ENCODE assay signal across 1 cellular context in the genomic region with DNA sequence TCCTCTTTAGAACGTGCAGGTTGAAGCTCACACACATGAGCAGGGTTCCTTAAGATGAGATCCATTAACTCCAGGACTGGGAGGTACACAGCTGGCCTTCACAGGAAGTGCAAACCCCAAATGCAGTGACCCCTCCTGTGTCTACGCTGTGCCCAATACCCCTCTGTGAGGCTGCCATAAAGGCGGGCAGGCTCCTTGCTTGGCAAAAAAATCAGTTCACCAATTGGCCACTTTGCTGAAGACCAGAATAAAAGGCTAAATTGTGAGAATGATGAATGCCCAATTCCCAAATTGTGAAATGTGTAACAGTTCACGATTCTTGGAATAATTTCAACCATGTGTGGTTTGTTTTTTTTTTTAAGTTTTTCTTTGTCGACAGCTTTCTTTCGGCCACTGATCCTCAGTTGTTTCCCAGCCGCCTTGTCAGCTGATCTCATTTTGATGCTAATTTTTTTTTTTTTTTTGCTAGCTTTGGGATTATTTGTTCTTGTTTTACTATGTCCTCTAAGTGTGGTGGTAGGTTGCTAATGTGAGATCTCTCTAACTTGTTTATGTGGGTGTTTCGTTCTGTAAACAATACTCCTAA.
TF ChIP-seq lines count a peak whose summit lies in the region.

No MANE protein-coding gene starts in this region.

TF ChIP-seq in GM23338, 12 proteins besides CTCF, POLR2A, EP300 and RAD21 (continued from another document):
- no peak for TF ChIP-seq ZNF331 (CRISPR knock-in tag; IDR thresholded peaks at IDR 0.05; ENCODE audit: low read depth)
- TF ChIP-seq, protein P1, sequence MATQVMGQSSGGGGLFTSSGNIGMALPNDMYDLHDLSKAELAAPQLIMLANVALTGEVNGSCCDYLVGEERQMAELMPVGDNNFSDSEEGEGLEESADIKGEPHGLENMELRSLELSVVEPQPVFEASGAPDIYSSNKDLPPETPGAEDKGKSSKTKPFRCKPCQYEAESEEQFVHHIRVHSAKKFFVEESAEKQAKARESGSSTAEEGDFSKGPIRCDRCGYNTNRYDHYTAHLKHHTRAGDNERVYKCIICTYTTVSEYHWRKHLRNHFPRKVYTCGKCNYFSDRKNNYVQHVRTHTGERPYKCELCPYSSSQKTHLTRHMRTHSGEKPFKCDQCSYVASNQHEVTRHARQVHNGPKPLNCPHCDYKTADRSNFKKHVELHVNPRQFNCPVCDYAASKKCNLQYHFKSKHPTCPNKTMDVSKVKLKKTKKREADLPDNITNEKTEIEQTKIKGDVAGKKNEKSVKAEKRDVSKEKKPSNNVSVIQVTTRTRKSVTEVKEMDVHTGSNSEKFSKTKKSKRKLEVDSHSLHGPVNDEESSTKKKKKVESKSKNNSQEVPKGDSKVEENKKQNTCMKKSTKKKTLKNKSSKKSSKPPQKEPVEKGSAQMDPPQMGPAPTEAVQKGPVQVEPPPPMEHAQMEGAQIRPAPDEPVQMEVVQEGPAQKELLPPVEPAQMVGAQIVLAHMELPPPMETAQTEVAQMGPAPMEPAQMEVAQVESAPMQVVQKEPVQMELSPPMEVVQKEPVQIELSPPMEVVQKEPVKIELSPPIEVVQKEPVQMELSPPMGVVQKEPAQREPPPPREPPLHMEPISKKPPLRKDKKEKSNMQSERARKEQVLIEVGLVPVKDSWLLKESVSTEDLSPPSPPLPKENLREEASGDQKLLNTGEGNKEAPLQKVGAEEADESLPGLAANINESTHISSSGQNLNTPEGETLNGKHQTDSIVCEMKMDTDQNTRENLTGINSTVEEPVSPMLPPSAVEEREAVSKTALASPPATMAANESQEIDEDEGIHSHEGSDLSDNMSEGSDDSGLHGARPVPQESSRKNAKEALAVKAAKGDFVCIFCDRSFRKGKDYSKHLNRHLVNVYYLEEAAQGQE (IDR thresholded peaks at IDR 0.05; ENCODE audit: unreplicated experiment) = no peak
- no peak for TF ChIP-seq EZH2 (IDR thresholded peaks at IDR 0.05; ENCODE audit: low read depth, unreplicated experiment)
